In the genomic region with DNA sequence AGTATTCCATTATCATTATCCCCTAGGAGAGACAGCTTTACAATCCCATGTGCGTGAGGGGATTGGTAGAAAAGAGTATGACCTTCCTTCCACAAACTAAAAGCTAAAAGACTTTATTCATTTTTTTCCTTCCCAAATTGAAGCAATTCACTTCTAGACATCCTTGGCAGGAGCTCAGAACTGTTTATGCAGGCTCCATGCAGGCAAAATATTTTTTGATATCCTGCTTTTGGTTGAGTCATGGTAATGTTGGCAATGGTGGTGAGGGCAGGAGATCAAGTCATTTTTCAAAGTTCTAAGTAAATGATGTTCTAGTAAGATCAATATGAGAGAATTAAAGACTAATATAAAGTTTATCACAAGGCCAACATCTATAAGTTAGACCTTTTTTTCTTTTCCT, we compare ENCODE assay signal across 30 cellular contexts. TPM values are rescaled to one million over a fixed set of nuclear protein-coding genes. Genes with fewer than 3 reads are reported as not detected.
"Had no signal": no experiment of that assay in that cellular context is flagged by ENCODE, and none has a peak within 500 bp of the region (broad histone marks: within the 10 kb centered on the region; RNA-seq: fewer than 3 reads in every experiment).

No MANE protein-coding gene starts in this region.

- H3K4me1 ChIP-seq: gastroesophageal sphincter, psoas muscle had no signal

- H3K27ac ChIP-seq: gastroesophageal sphincter, psoas muscle, sigmoid colon, suprapubic skin, tibial nerve, WERI-Rb-1 had no signal

- H3K4me3 Mint-ChIP-seq: activated CD4-positive, alpha-beta memory T cell treated with anti-CD3 and anti-CD28 coated beads, Interleukin-2, amount 10 ng/mL, durations not matched to agents 7 days and 5 days; activated CD4-positive, alpha-beta T cell treated with anti-CD3 and anti-CD28 coated beads, Interleukin-2, amount 10 ng/mL, durations not matched to agents 24 days and 14 days; activated T-cell treated with anti-CD3 and anti-CD28 coated beads, Interleukin-2, amount 50 U/mL, for 24 hours; naive B cell; nephron progenitor cell; stimulated activated effector memory CD8-positive, alpha-beta T cell treated with anti-CD3 and anti-CD28 coated beads, Interleukin-12 subunit alpha, Interleukin-12 subunit beta, amount 100 ng/mL, for 72 hours had no signal

- H3K4me1 Mint-ChIP-seq: nephron progenitor cell; stimulated activated effector memory CD8-positive, alpha-beta T cell treated with anti-CD3 and anti-CD28 coated beads, Interleukin-12 subunit alpha, Interleukin-12 subunit beta, amount 100 ng/mL, for 72 hours had no signal

- H3K4me2 ChIP-seq: hepatocyte had no signal

- H3K27ac Mint-ChIP-seq: activated CD4-positive, alpha-beta memory T cell treated with anti-CD3 and anti-CD28 coated beads, Interleukin-2, amount 10 ng/mL, durations not matched to agents 7 days and 5 days; activated CD4-positive, alpha-beta T cell treated with anti-CD3 and anti-CD28 coated beads, Interleukin-2, amount 10 ng/mL, durations not matched to agents 24 days and 14 days; activated T-cell treated with anti-CD3 and anti-CD28 coated beads, Interleukin-2, amount 50 U/mL, for 24 hours; nephron progenitor cell; stimulated activated effector memory CD8-positive, alpha-beta T cell treated with anti-CD3 and anti-CD28 coated beads, Interleukin-12 subunit alpha, Interleukin-12 subunit beta, amount 100 ng/mL, for 72 hours had no signal

- ATAC-seq: gastroesophageal sphincter; left cardiac atrium; left ventricle myocardium superior; pancreas; psoas muscle; stimulated activated effector memory CD8-positive, alpha-beta T cell treated with anti-CD3 and anti-CD28 coated beads, Interleukin-12 subunit alpha, Interleukin-12 subunit beta, amount 100 ng/mL, for 72 hours had no signal

- DNase-seq: activated CD4-positive, alpha-beta memory T cell treated with anti-CD3 and anti-CD28 coated beads, Interleukin-2, amount 10 ng/mL, durations not matched to agents 7 days and 5 days; activated CD4-positive, alpha-beta T cell treated with anti-CD3 and anti-CD28 coated beads, Interleukin-2, amount 10 ng/mL, durations not matched to agents 24 days and 14 days; activated CD4-positive, CD25-positive, alpha-beta regulatory T cell treated with anti-CD3 and anti-CD28 coated beads, Interleukin-2, amount 50 U/mL, for 72 hours; activated CD8-positive, alpha-beta memory T cell treated with anti-CD3 and anti-CD28 coated beads, Interleukin-2, amount 50 U/mL, for 48 hours; activated gamma-delta T cell treated with Interleukin-2 at 50 U/mL for 16 hours; activated naive CD4-positive, alpha-beta T cell treated with anti-CD3 and anti-CD28 coated beads, Interleukin-2, amount 50 U/mL, for 16 hours; activated T-cell treated with anti-CD3 and anti-CD28 coated beads, Interleukin-2, amount 50 U/mL, for 24 hours; amygdala; central memory CD4-positive, alpha-beta T cell; left cardiac atrium; left ventricle myocardium superior; naive B cell; nephron progenitor cell; pancreas; psoas muscle; sigmoid colon; small intestine; stimulated activated CD4-positive, alpha-beta T cell treated with anti-CD3 and anti-CD28 coated beads, Interleukin-4, amount 100 ng/mL, for 24 hours; stomach; WERI-Rb-1 had no signal

- H3K27me3 Mint-ChIP-seq: activated CD4-positive, alpha-beta memory T cell treated with anti-CD3 and anti-CD28 coated beads, Interleukin-2, amount 10 ng/mL, durations not matched to agents 7 days and 5 days; activated CD4-positive, alpha-beta T cell treated with anti-CD3 and anti-CD28 coated beads, Interleukin-2, amount 10 ng/mL, durations not matched to agents 24 days and 14 days; activated T-cell treated with anti-CD3 and anti-CD28 coated beads, Interleukin-2, amount 50 U/mL, for 24 hours; naive B cell had no signal

- H3K27me3 ChIP-seq: gastroesophageal sphincter, hepatocyte, pancreas, sigmoid colon, stomach, suprapubic skin, tibial nerve had no signal

- H3K36me3 ChIP-seq: gastroesophageal sphincter, pancreas, sigmoid colon, stomach, suprapubic skin, tibial nerve, WERI-Rb-1 had no signal

- FAIRE-seq: endothelial cell of umbilical vein, keratinocyte, pancreas, small intestine, TTC549 had no signal

- H3K79me2 ChIP-seq: hepatocyte had no signal

- H3K4me3 ChIP-seq: gastroesophageal sphincter, hepatocyte, pancreas, psoas muscle, sigmoid colon, stomach, suprapubic skin, tibial nerve had no signal

- H3K9me3 ChIP-seq: gastroesophageal sphincter, pancreas, psoas muscle, suprapubic skin, tibial nerve had no signal

RNA-seq across cellular contexts. Expression of a gene that starts 1.3 kb away (rescaled TPM):
- total RNA-seq: activated CD4-positive, alpha-beta T cell treated with anti-CD3 and anti-CD28 coated beads, Interleukin-2, amount 10 ng/mL, durations not matched to agents 24 days and 14 days; endothelial cell of umbilical vein; gastroesophageal sphincter; left cardiac atrium; left ventricle myocardium superior; lung microvascular endothelial cell; psoas muscle; suprapubic skin; T-helper 1 cell treated with Interleukin-12 subunit alpha and Interleukin-12 subunit beta and Interleukin-4 antibody, amounts not matched to agents 30 ng/mL and 1 ng/mL, for 36 hours had no signal
- polyA plus RNA-seq: endothelial cell of umbilical vein, keratinocyte, psoas muscle had no signal
